Comparison of ENCODE assay signal across 14 cellular contexts in the genomic region with DNA sequence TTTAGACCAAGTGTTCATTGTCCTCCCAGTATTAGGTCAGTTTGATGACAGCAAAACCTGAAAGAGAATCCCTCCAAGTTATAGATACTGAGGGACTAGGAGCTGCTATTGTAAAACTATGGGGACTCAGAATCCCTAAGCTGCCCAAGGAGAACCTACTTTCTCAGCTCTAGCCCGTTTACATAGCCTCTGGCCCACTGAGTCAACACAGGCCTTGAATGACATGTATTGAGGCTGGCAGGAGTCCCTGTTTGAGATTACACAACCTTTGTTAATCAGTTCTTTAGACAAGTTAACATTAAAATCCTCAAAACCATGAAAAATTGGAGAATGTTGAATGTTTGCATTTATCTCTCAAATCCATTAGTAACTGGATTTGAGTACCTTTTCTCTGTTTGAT.
DNase-seq lines count a peak whose midpoint lies in the region; ATAC-seq and FAIRE-seq lines count a peak whose summit lies in the region.
"Had no signal": no experiment of that assay in that cellular context is flagged by ENCODE, and none has a peak within 500 bp of the region (broad histone marks: within the 10 kb centered on the region; RNA-seq: fewer than 3 reads in every experiment).

No MANE protein-coding gene starts in this region.

- H3K4me1 ChIP-seq in skeletal muscle satellite cell (ENCODE audit: control insufficient read depth, insufficient read depth, low read length): peaks cover 31% of the 10 kb centered on the region

- no peaks in the 10 kb centered on the region for H3K9me3 ChIP-seq in skeletal muscle satellite cell (replicated peaks; ENCODE audit: low read length)
- H3K9me3 ChIP-seq: thyroid gland had no signal

- no peaks in the 10 kb centered on the region for H3K27me3 ChIP-seq in skeletal muscle satellite cell (ENCODE audit: control insufficient read depth, insufficient read depth, low read length)
- H3K27me3 ChIP-seq: thyroid gland had no signal

- FAIRE-seq in frontal cortex (lab: Jason Lieb, UNC): no peak

- H3K4me3 ChIP-seq in skeletal muscle satellite cell (ENCODE audit: low read length): peak overlapping the region; percentile 15
- H3K4me3 ChIP-seq: thyroid gland had no signal

- no peaks in the 10 kb centered on the region for H3K36me3 ChIP-seq in skeletal muscle satellite cell (ENCODE audit: insufficient read depth, low read length)
- H3K36me3 ChIP-seq: thyroid gland had no signal

- peak overlapping the region; percentile 16 for H3K9ac ChIP-seq in skeletal muscle satellite cell (ENCODE audit: low read depth, low read length)

- DNase-seq in HCEC 1CT (peak; percentile 74), amniotic stem cell (lab: John Stamatoyannopoulos, UW) (peak; percentile 50), foreskin melanocyte (peak; percentile 35), frontal cortex (ENCODE audit: low spot score in 2 of 2) (no peak), NCI-H2029 (lab: John Stamatoyannopoulos, UW) (no peak), cerebellum (ENCODE audit: low spot score) (no peak)
- DNase-seq: activated CD4-positive, alpha-beta T cell treated with anti-CD3 and anti-CD28 coated beads for 36 hours; activated naive CD4-positive, alpha-beta T cell; DMS79; effector CD8-positive, alpha-beta T cell; NCI-H2171 treated with DMSO at 0.1 percent for 48 hours had no signal

- ATAC-seq in HG03139 (IDR thresholded peaks at IDR 0.05; ENCODE audit: unreplicated experiment): no peak
- ATAC-seq: activated CD4-positive, alpha-beta T cell treated with anti-CD3 and anti-CD28 coated beads for 36 hours had no signal

- peak overlapping the region; percentile 39 for H3K4me2 ChIP-seq in skeletal muscle satellite cell (ENCODE audit: low read length)

Comparison
In these comparisons a context has a peak if more than half of its experiments do, and no peak if none do; other contexts are left out.
1. DNase-seq: peak in HCEC 1CT (single experiment), amniotic stem cell (single experiment) and foreskin melanocyte (single experiment); none in frontal cortex (0 of 2), NCI-H2029 (single experiment) and cerebellum (single experiment).